In the genomic region with DNA sequence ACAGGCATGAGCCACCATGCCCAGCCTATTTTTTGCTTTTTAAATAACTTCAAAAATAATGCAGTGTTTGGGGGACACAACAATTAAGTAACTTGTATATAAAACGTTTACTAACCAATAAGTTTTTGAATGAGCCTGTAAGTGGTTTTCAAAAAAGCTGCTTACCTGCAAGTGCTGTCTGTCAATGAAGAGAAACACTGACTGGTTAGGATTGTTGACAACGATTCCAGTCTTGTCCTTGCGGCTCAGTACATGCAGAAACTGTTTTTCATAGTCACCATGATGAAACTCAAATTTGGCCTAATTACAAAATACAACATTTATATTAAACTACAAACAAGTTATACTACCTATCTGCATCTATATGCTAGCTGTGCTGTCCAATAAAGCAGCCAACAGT, we compare ENCODE assay signal across 16 cellular contexts.
"Had no signal": no experiment of that assay in that cellular context is flagged by ENCODE, and none has a peak within 500 bp of the region (broad histone marks: within the 10 kb centered on the region; RNA-seq: fewer than 3 reads in every experiment).

No MANE protein-coding gene starts in this region.

- H3K27ac Mint-ChIP-seq: stimulated activated memory B cell treated with anti-CD40 and anti-IgM and Interleukin-4, amounts not matched to agents 10 μg/mL and 1 μg/mL and 100 μg/mL, for 72 hours; T-helper 2 cell treated with Interferon-gamma antibody and Interleukin-4, amounts not matched to agents 5 μg/mL and 100 μg/mL, for 36 hours had no signal

- DNase-seq: activated CD4-positive, alpha-beta T cell treated with anti-CD3 and anti-CD28 coated beads for 4 hours; activated CD8-positive, alpha-beta memory T cell treated with anti-CD3 and anti-CD28 coated beads for 24 hours; activated CD8-positive, alpha-beta memory T cell treated with anti-CD3 and anti-CD28 coated beads, Interleukin-2, amount 50 U/mL, for 48 hours; adrenal gland; dermis blood vessel endothelial cell; effector memory CD4-positive, alpha-beta T cell; esophagus squamous epithelium; left ventricle myocardium superior; naive B cell; pancreas; stimulated activated CD4-positive, alpha-beta T cell treated with anti-CD3 and anti-CD28 coated beads, Interleukin-4, amount 100 ng/mL, for 24 hours; tibial artery had no signal

- H3K4me3 ChIP-seq: adrenal gland, breast epithelium, esophagus squamous epithelium, pancreas, tibial artery had no signal

- ATAC-seq: left ventricle myocardium superior; pancreas; sciatic nerve; stimulated activated memory B cell treated with anti-CD40 and anti-IgM and Interleukin-4, amounts not matched to agents 10 μg/mL and 1 μg/mL and 100 μg/mL, for 72 hours had no signal

- H3K27me3 Mint-ChIP-seq: naive B cell; stimulated activated memory B cell treated with anti-CD40 and anti-IgM and Interleukin-4, amounts not matched to agents 10 μg/mL and 1 μg/mL and 100 μg/mL, for 72 hours had no signal

- H3K27me3 ChIP-seq: adrenal gland, breast epithelium, esophagus squamous epithelium, pancreas, tibial artery had no signal

- H3K9me3 ChIP-seq: adrenal gland, breast epithelium, esophagus squamous epithelium, pancreas, tibial artery had no signal

- H3K4me3 Mint-ChIP-seq: naive B cell; stimulated activated memory B cell treated with anti-CD40 and anti-IgM and Interleukin-4, amounts not matched to agents 10 μg/mL and 1 μg/mL and 100 μg/mL, for 72 hours; T-helper 2 cell treated with Interferon-gamma antibody and Interleukin-4, amounts not matched to agents 5 μg/mL and 100 μg/mL, for 36 hours had no signal

- H3K9me3 Mint-ChIP-seq: naive B cell; stimulated activated memory B cell treated with anti-CD40 and anti-IgM and Interleukin-4, amounts not matched to agents 10 μg/mL and 1 μg/mL and 100 μg/mL, for 72 hours; T-helper 2 cell treated with Interferon-gamma antibody and Interleukin-4, amounts not matched to agents 5 μg/mL and 100 μg/mL, for 36 hours had no signal

- H3K27ac ChIP-seq: adrenal gland, esophagus squamous epithelium, pancreas, tibial artery had no signal
